In the genomic region with DNA sequence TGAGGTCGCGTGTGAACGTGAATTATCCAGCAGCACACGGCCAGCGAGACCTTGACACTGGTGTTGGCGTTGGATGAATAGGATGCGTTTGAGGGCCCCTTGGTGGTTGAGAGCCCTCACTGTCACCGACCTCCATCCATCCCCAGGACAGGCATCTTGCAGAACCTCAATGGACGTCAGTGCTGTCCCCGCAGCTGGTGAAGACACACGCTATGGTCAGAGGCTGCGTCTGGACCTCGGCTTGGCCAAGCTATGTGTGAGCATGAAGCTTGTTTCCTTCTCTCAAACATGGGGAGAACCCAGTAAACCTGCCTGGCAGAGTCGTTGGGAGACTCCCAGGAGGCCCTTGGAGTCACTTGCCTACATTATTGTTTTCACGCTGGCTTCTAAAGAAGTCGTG, we compare ENCODE assay signal across 6 cellular contexts.
"Had no signal": no experiment of that assay in that cellular context is flagged by ENCODE, and none has a peak within 500 bp of the region (broad histone marks: within the 10 kb centered on the region; RNA-seq: fewer than 3 reads in every experiment).

No MANE protein-coding gene starts in this region.

- H3K4me3 ChIP-seq: K562 had no signal

- FAIRE-seq: HepG2, HTR-8/SVneo, K562 had no signal

- ATAC-seq: HepG2, K562 had no signal

- H3K27ac ChIP-seq: HL-60 had no signal

- DNase-seq: IMR-90, KBM-7 had no signal
